Comparison of ENCODE assay signal across 28 cellular contexts in the genomic region with DNA sequence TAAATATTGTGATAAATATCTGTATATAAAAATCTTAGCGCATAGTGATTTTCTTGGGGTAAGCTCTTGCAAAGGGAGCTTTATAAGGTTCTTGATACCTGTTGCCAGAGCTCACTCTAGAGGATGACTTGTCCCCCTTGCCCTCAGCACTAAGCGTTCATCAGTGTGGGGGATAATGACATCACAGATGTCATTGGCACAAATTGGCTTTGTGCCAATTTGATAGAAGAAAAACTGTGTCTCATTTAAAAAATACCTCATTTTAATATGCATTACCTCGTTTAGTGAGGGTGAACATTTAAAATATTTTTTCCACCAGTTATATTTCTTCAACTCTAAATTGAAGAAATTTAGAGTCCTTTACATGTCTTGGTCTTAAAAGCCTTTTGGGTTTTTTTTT. TPM values are rescaled to one million over a fixed set of nuclear protein-coding genes. Genes with fewer than 3 reads are reported as not detected.
DNase-seq lines count a peak whose midpoint lies in the region; ATAC-seq, FAIRE-seq and TF ChIP-seq lines count a peak whose summit lies in the region.
"Had no signal": no experiment of that assay in that cellular context is flagged by ENCODE, and none has a peak within 500 bp of the region (broad histone marks: within the 10 kb centered on the region; RNA-seq: fewer than 3 reads in every experiment).

No MANE protein-coding gene starts in this region.

- no peak overlapping the region for H3K9ac ChIP-seq in HepG2 (ENCODE audit: insufficient read depth, low read depth, low read length)

- peak; percentile 40 for FAIRE-seq in HepG2 (lab: Jason Lieb, UNC)
- FAIRE-seq: bronchial epithelial cell had no signal

- intact Hi-C loops in HepG2 (cut with micrococcal nuclease; ENCODE audit: unreplicated experiment): no loop called here
- intact Hi-C loops in right lobe of liver (cut with DNase I): no loop called here

- H3K27me3 ChIP-seq in HepG2 (ENCODE audit: control insufficient read depth in 1 of 2, insufficient read depth in 2 of 2, low read length in 2 of 2) (no peaks in the 10 kb centered on the region), right lobe of liver (no peaks in the 10 kb centered on the region), osteoblast (ENCODE audit: insufficient read depth, low read length) (no peaks in the 10 kb centered on the region)
- H3K27me3 ChIP-seq: BLaER1 treated with 17β-estradiol and CSF1 and Interleukin-3, amounts not matched to agents 10 nM and 100 nM; gastroesophageal sphincter; hepatocyte; tibial nerve had no signal

- TF ChIP-seq EP300 in HepG2 (IDR thresholded peaks at IDR 0.05; ENCODE audit: low read depth in 2 of 2, low read length in 2 of 2): no peak
- no peak for TF ChIP-seq EP300 in HepG2 (CRISPR knock-in tag; IDR thresholded peaks at IDR 0.05; ENCODE audit: borderline replicate concordance)

- H4K20me1 ChIP-seq in HepG2 (ENCODE audit: insufficient read depth, low read length): peaks cover 29% of the 10 kb centered on the region
- H4K20me1 ChIP-seq in osteoblast (ENCODE audit: insufficient read depth, low read length): peaks cover 10% of the 10 kb centered on the region

- ATAC-seq in HepG2 (no peak), right lobe of liver (no peak)
- ATAC-seq: gastroesophageal sphincter, HCT116, PC-3, right cardiac atrium had no signal

- peaks cover 29% of the 10 kb centered on the region for H3K4me1 ChIP-seq in HepG2 (ENCODE audit: insufficient read depth, low read length)
- peaks cover 0 to 14% (median 0%) of the 10 kb centered on the region in 4 donors for H3K4me1 ChIP-seq in right lobe of liver
- peaks cover 30% of the 10 kb centered on the region for H3K4me1 ChIP-seq in osteoblast (ENCODE audit: insufficient read depth, low read length)

- H3K79me2 ChIP-seq in HepG2 (ENCODE audit: insufficient read depth, low read length) (no peaks in the 10 kb centered on the region), osteoblast (ENCODE audit: insufficient read depth, low read length) (peaks cover 29% of the 10 kb centered on the region)

- POLR2A ChIA-PET in HepG2 (lab: Yijun Ruan, JAX): no interaction called here

- TF ChIP-seq CTCF in HepG2 (CRISPR knock-in tag; IDR thresholded peaks at IDR 0.05) (no peak), right lobe of liver (IDR thresholded peaks at IDR 0.05) (no peak), osteoblast (IDR thresholded peaks at IDR 0.05; ENCODE audit: extremely low read depth, low read depth, low read length) (no peak)

- H3K27ac ChIP-seq in HepG2 (ENCODE audit: extremely low read length, insufficient read depth, low read length) (no peak overlapping the region), right lobe of liver (peak overlapping the region in 1 of 3 donors; percentile 3), osteoblast (ENCODE audit: low read depth, low read length) (peak overlapping the region; percentile 59)
- H3K27ac ChIP-seq: 22Rv1, SK-N-MC had no signal

- CTCF ChIA-PET in HepG2 (lab: Yijun Ruan, JAX; ENCODE audit: low intra/inter-chr PET ratio, low total read pairs): no interaction called here

- H2AFZ ChIP-seq in HepG2 (ENCODE audit: low read length) (no peak overlapping the region), osteoblast (ENCODE audit: low read length) (no peak overlapping the region)
- H2AFZ ChIP-seq: hepatocyte had no signal

- TF ChIP-seq POLR2A in HepG2 (IDR thresholded peaks at IDR 0.05; ENCODE audit: insufficient read depth in 1 of 2, low read depth in 2 of 2, low read length in 2 of 2) (no peak), right lobe of liver (IDR thresholded peaks at IDR 0.05) (no peak)

- BruUV-seq in HepG2 (replicated peaks; lab: Mats Ljungman, UMichigan): no TSS peak

- H3K36me3 ChIP-seq in HepG2 (replicated peaks in 1 of 2; ENCODE audit: control insufficient read depth in 1 of 2, insufficient read depth in 2 of 2, low read length in 2 of 2) (peaks cover 23 to 46% of the 10 kb centered on the region in 2 experiments), right lobe of liver (peaks cover 0 to 13% (median 4%) of the 10 kb centered on the region in 4 donors), osteoblast (ENCODE audit: insufficient read depth, low read length) (peaks cover 33% of the 10 kb centered on the region)

- H3K9me3 ChIP-seq in HepG2 (ENCODE audit: low read length): no peaks in the 10 kb centered on the region
- no peaks in the 10 kb centered on the region for H3K9me3 ChIP-seq in right lobe of liver
- no peaks in the 10 kb centered on the region for H3K9me3 ChIP-seq in osteoblast (ENCODE audit: low read depth, low read length)
- H3K9me3 ChIP-seq: BLaER1 treated with 17β-estradiol and CSF1 and Interleukin-3, amounts not matched to agents 10 nM and 100 nM; gastroesophageal sphincter; tibial nerve had no signal

- DNase-seq in DMS 273 (lab: John Stamatoyannopoulos, UW; ENCODE audit: unreplicated experiment) (peak; percentile 36), DMS 273 treated with DMSO at 0.1 percent for 48 hours (lab: John Stamatoyannopoulos, UW) (no peak), HepG2 (ENCODE audit: low spot score) (no peak), right lobe of liver (no peak), osteoblast (ENCODE audit: insufficient read length, low spot score, missing footprints) (no peak), GF-D8 (lab: John Stamatoyannopoulos, UW) (no peak), HT-29 (ENCODE audit: low spot score) (no peak)
- no peak for DNase-seq in stimulated activated CD4-positive, alpha-beta T cell treated with anti-CD3 and anti-CD28 coated beads, Interleukin-12 subunit alpha, Interleukin-12 subunit beta, amount 100 ng/mL, for 4 hours
- DNase-seq: activated gamma-delta T cell; activated naive CD8-positive, alpha-beta T cell treated with anti-CD3 and anti-CD28 coated beads for 36 hours; activated T-cell treated with anti-CD3 and anti-CD28 coated beads for 4 hours; anterior cingulate cortex; DMS53; mammary epithelial cell; NCI-H1436 treated with DMSO at 0.1 percent for 48 hours; NCI-H2081 treated with DMSO at 0.1 percent for 48 hours; PC-3; stimulated activated CD4-positive, alpha-beta T cell treated with anti-CD3 and anti-CD28 coated beads, Interleukin-2, amount 100 ng/mL, for 48 hours; T-helper 2 cell had no signal

- in situ Hi-C loops in HepG2 (cut with HindIII; ENCODE audit: extremely low pct_ligation_motif_present, low pct_unique_long_range_greater_than_20kb): no loop called here

- H3K4me2 ChIP-seq in HepG2 (ENCODE audit: low read depth, low read length) (no peak overlapping the region), osteoblast (ENCODE audit: insufficient read depth, low read length) (no peak overlapping the region)
- H3K4me2 ChIP-seq: hepatocyte had no signal

- H3K4me3 ChIP-seq in HepG2 (replicated peaks in 1 of 3; ENCODE audit: insufficient read depth in 1 of 3, low read depth in 2 of 3, low read length in 3 of 3): no peak overlapping the region
- no peak overlapping the region for H3K4me3 ChIP-seq in right lobe of liver
- H3K4me3 ChIP-seq in osteoblast (ENCODE audit: insufficient read depth, low read length): no peak overlapping the region
- H3K4me3 ChIP-seq: BLaER1 treated with 17β-estradiol and CSF1 and Interleukin-3, amounts not matched to agents 10 nM and 100 nM; gastroesophageal sphincter; hepatocyte; SK-N-MC; tibial nerve had no signal

- no peak for TF ChIP-seq RAD21 in HepG2 (CRISPR knock-in tag; IDR thresholded peaks at IDR 0.05)

- WGBS in HepG2 (ENCODE audit: low lambda C conversion rate): 92% methylated on average over 3 of the region's 3 CpGs
- WGBS in right lobe of liver (ENCODE audit: insufficient coverage, low coverage, low lambda C conversion rate, missing lambda C conversion rate): 56% methylated on average over 3 of the region's 3 CpGs

RNA-seq across cellular contexts. Expression of a gene that starts 40.2 kb away (rescaled TPM):
- total RNA-seq in HepG2 (2016; rRNA removed; fragmentation: Illumina TruSeq; extraction: Trizol) (18.8 and 25.9 TPM in 2 replicates), right lobe of liver (10 to 100 TPM in 5 of 6 experiments, 1 to 10 TPM in 1; 8.8 to 17.5 (median 13.4) TPM), osteoblast (34.4 and 39.5 TPM in 2 replicates)
- total RNA-seq in HepG2 (2016; cell fraction: cytosol; rRNA removed; fragmentation: Illumina TruSeq; extraction: Trizol; ENCODE audit: low read depth): 10.8 and 10.9 TPM in 2 replicates
- 14.8 and 27.5 TPM in 2 replicates for total RNA-seq in HepG2 (2016; cell fraction: insoluble cytoplasmic fraction; rRNA removed; fragmentation: Illumina TruSeq; extraction: Trizol)
- 11.3 and 11.9 TPM in 2 replicates for total RNA-seq in HepG2 (2016; cell fraction: membrane; rRNA removed; fragmentation: Illumina TruSeq; extraction: Trizol)
- 27.4 and 30.7 TPM in 2 replicates for total RNA-seq in HepG2 (2016; cell fraction: nucleus; rRNA removed; fragmentation: Illumina TruSeq; extraction: Trizol)
- polyA plus RNA-seq in HepG2 (2011; rRNA removed): 31.5 and 42.3 TPM in 2 replicates
- polyA plus RNA-seq in HepG2 (2011; cell fraction: cytosol; rRNA removed): 30.6 and 33.0 TPM in 2 replicates
- 151 and 153 TPM in 2 replicates for polyA plus RNA-seq in HepG2 (2011; cell fraction: nucleus; rRNA removed)
- 18.3 and 27.7 TPM in 2 replicates for polyA plus RNA-seq in HepG2 (2012)
- 2.9 and 3.9 TPM in 2 replicates for polyA plus RNA-seq in HepG2 (2016; cell fraction: cytosol; fragmentation: Illumina TruSeq; extraction: Trizol; ENCODE audit: low read depth)
- polyA plus RNA-seq in HepG2 (2016; cell fraction: insoluble cytoplasmic fraction; fragmentation: Illumina TruSeq; extraction: Trizol; ENCODE audit: low read depth): 12.8 and 16.5 TPM in 2 replicates
- 6.1 and 6.7 TPM in 2 replicates for polyA plus RNA-seq in HepG2 (2016; cell fraction: membrane; fragmentation: Illumina TruSeq; extraction: Trizol; ENCODE audit: low read depth)
- 50.4 and 56.8 TPM in 2 replicates for polyA plus RNA-seq in HepG2 (2016; cell fraction: nucleus; fragmentation: Illumina TruSeq; extraction: Trizol; ENCODE audit: insufficient read depth, low read depth)
- polyA minus RNA-seq in HepG2 (2011; rRNA and poly(A)+ RNA removed; ENCODE audit: low replicate concordance): 49.2 and 54.3 TPM in 2 replicates
- 13.6 and 15.2 TPM in 2 replicates for polyA minus RNA-seq in HepG2 (2011; cell fraction: cytosol; rRNA and poly(A)+ RNA removed)
- 58.3 and 63.7 TPM in 2 replicates for polyA minus RNA-seq in HepG2 (2011; cell fraction: nucleus; rRNA and poly(A)+ RNA removed)
- 23.0 and 30.7 TPM in 2 replicates for total RNA-seq in HT-29 (2014; rRNA removed; shearing (Covaris generic))

RNA-seq across cellular contexts. Expression of a gene that starts 58.8 kb away (rescaled TPM):
- 0.66 and 0.77 TPM in 2 replicates for total RNA-seq in HepG2 (2016; rRNA removed; fragmentation: Illumina TruSeq; extraction: Trizol)
- total RNA-seq in HepG2 (2016; cell fraction: cytosol; rRNA removed; fragmentation: Illumina TruSeq; extraction: Trizol; ENCODE audit: low read depth): 0.30 and 0.35 TPM in 2 replicates
- 0.59 and 0.95 TPM in 2 replicates for total RNA-seq in HepG2 (2016; cell fraction: insoluble cytoplasmic fraction; rRNA removed; fragmentation: Illumina TruSeq; extraction: Trizol)
- 0.83 and 0.93 TPM in 2 replicates for total RNA-seq in HepG2 (2016; cell fraction: membrane; rRNA removed; fragmentation: Illumina TruSeq; extraction: Trizol)
- 0.66 and 1.2 TPM in 2 replicates for total RNA-seq in HepG2 (2016; cell fraction: nucleus; rRNA removed; fragmentation: Illumina TruSeq; extraction: Trizol)
- 2.4 and 3.2 TPM in 2 replicates for polyA plus RNA-seq in HepG2 (2011; rRNA removed)
- 2.4 and 2.6 TPM in 2 replicates for polyA plus RNA-seq in HepG2 (2011; cell fraction: cytosol; rRNA removed)
- polyA plus RNA-seq in HepG2 (2011; cell fraction: nucleus; rRNA removed): 4.1 and 5.9 TPM in 2 replicates
- polyA plus RNA-seq in HepG2 (2012): 0.94 and 3.5 TPM in 2 replicates
- polyA plus RNA-seq in HepG2 (2016; cell fraction: cytosol; fragmentation: Illumina TruSeq; extraction: Trizol; ENCODE audit: low read depth): 0.05 and 0.10 TPM in 2 replicates
- polyA plus RNA-seq in HepG2 (2016; cell fraction: insoluble cytoplasmic fraction; fragmentation: Illumina TruSeq; extraction: Trizol; ENCODE audit: low read depth): 0.32 and 0.52 TPM in 2 replicates
- polyA plus RNA-seq in HepG2 (2016; cell fraction: membrane; fragmentation: Illumina TruSeq; extraction: Trizol; ENCODE audit: low read depth): 0.27 and 0.28 TPM in 2 replicates
- 1.1 and 1.3 TPM in 2 replicates for polyA plus RNA-seq in HepG2 (2016; cell fraction: nucleus; fragmentation: Illumina TruSeq; extraction: Trizol; ENCODE audit: insufficient read depth, low read depth)
- 11.0 and 18.7 TPM in 2 replicates for polyA minus RNA-seq in HepG2 (2011; rRNA and poly(A)+ RNA removed; ENCODE audit: low replicate concordance)
- 6.9 and 7.9 TPM in 2 replicates for polyA minus RNA-seq in HepG2 (2011; cell fraction: cytosol; rRNA and poly(A)+ RNA removed)
- polyA minus RNA-seq in HepG2 (2011; cell fraction: nucleus; rRNA and poly(A)+ RNA removed): 3.5 and 5.2 TPM in 2 replicates
- 10 to 100 TPM in 4 of 6 experiments, 1 to 10 TPM in 2; 1.2 to 87.3 (median 24.1) TPM for total RNA-seq in right lobe of liver
- total RNA-seq in osteoblast: 78.1 and 95.2 TPM in 2 replicates
- 0.18 and 0.79 TPM in 2 replicates for total RNA-seq in HT-29 (2014; rRNA removed; shearing (Covaris generic))
